8 cellular contexts compared by ENCODE assay signal in genomic region chr6:160519603-160520042, GRCh38.
DNase-seq lines count a peak whose midpoint lies in the region; ATAC-seq and TF ChIP-seq lines count a peak whose summit lies in the region.

No MANE protein-coding gene starts in this region.

- DNase-seq in Caco-2 = no peak
- peak; percentile 66 for DNase-seq in activated T-helper 9 cell treated with anti-CD3 and anti-CD28 coated beads, Interleukin-2, amount 50 U/mL, for 16 hours (ENCODE audit: low read depth)
- DNase-seq in immature natural killer cell = no peak
- DNase-seq in globus pallidus (ENCODE audit: low spot score) = no peak

- H3K9me3 Mint-ChIP-seq in Caco-2 (ENCODE audit: unreplicated experiment) = no peaks in the 10 kb centered on the region
- H3K9me3 Mint-ChIP-seq in immature natural killer cell = peaks cover 0 to 10% (median 2%) of the 10 kb centered on the region in 6 donors
- H3K9me3 Mint-ChIP-seq in stimulated activated naive CD8-positive, alpha-beta T cell treated with anti-CD3 and anti-CD28 coated beads, Interleukin-15, Interleukin-2, amounts not matched to agents 100 ng/mL and 50 ng/mL, for 24 hours = no peaks in the 10 kb centered on the region

- ATAC-seq in GM19372 (IDR thresholded peaks at IDR 0.05; ENCODE audit: low read depth, unreplicated experiment) (peak; percentile 62), HG03439 (IDR thresholded peaks at IDR 0.05; ENCODE audit: unreplicated experiment) (peak; percentile 91), HG03097 (IDR thresholded peaks at IDR 0.05; ENCODE audit: low FRiP score, unreplicated experiment) (no peak)

- H3K27me3 Mint-ChIP-seq in Caco-2 (ENCODE audit: insufficient read depth, unreplicated experiment) (peaks cover 6% of the 10 kb centered on the region), immature natural killer cell (ENCODE audit: low read depth in 3 of 3) (peaks cover 3 to 6% (median 5%) of the 10 kb centered on the region in 3 donors)
- peaks cover 6% of the 10 kb centered on the region for H3K27me3 Mint-ChIP-seq in stimulated activated naive CD8-positive, alpha-beta T cell treated with anti-CD3 and anti-CD28 coated beads, Interleukin-15, Interleukin-2, amounts not matched to agents 100 ng/mL and 50 ng/mL, for 24 hours

- H3K4me3 Mint-ChIP-seq in Caco-2 (ENCODE audit: unreplicated experiment) (peak overlapping the region; percentile 96), immature natural killer cell (peak overlapping the region; percentile 93 to 98 (median 96))
- H3K4me3 Mint-ChIP-seq in stimulated activated naive CD8-positive, alpha-beta T cell treated with anti-CD3 and anti-CD28 coated beads, Interleukin-15, Interleukin-2, amounts not matched to agents 100 ng/mL and 50 ng/mL, for 24 hours = peak overlapping the region; percentile 86

- no peaks in the 10 kb centered on the region for H3K9me3 ChIP-seq in Caco-2

- BruUV-seq in Caco-2 (replicated peaks; lab: Mats Ljungman, UMichigan) = no TSS peak

- TF ChIP-seq CTCF in Caco-2 (IDR thresholded peaks at IDR 0.05; ENCODE audit: insufficient read depth in 1 of 2, low read depth in 1 of 2, low read length in 1 of 2, severe bottlenecking in 1 of 2, unreplicated experiment in 1 of 2) = peak; percentile 89 to 93

- H3K27ac Mint-ChIP-seq in Caco-2 (ENCODE audit: unreplicated experiment) (no peak overlapping the region), immature natural killer cell (peak overlapping the region; percentile 95 to 98 (median 96))
- H3K27ac Mint-ChIP-seq in stimulated activated naive CD8-positive, alpha-beta T cell treated with anti-CD3 and anti-CD28 coated beads, Interleukin-15, Interleukin-2, amounts not matched to agents 100 ng/mL and 50 ng/mL, for 24 hours = peak overlapping the region; percentile 90

- H3K4me1 ChIP-seq in Caco-2 = no peaks in the 10 kb centered on the region

- no peaks in the 10 kb centered on the region for H3K36me3 Mint-ChIP-seq in Caco-2 (ENCODE audit: insufficient read depth, unreplicated experiment)
- H3K36me3 Mint-ChIP-seq in immature natural killer cell = peaks cover 0 to 16% (median 0%) of the 10 kb centered on the region in 3 donors
- no peaks in the 10 kb centered on the region for H3K36me3 Mint-ChIP-seq in stimulated activated naive CD8-positive, alpha-beta T cell treated with anti-CD3 and anti-CD28 coated beads, Interleukin-15, Interleukin-2, amounts not matched to agents 100 ng/mL and 50 ng/mL, for 24 hours (ENCODE audit: low read depth)

- H3K4me1 Mint-ChIP-seq in Caco-2 (ENCODE audit: low read depth, unreplicated experiment) = no peaks in the 10 kb centered on the region
- peaks cover 60 to 61% of the 10 kb centered on the region in 2 donors for H3K4me1 Mint-ChIP-seq in immature natural killer cell
- H3K4me1 Mint-ChIP-seq in stimulated activated naive CD8-positive, alpha-beta T cell treated with anti-CD3 and anti-CD28 coated beads, Interleukin-15, Interleukin-2, amounts not matched to agents 100 ng/mL and 50 ng/mL, for 24 hours (ENCODE audit: low read depth) = peaks cover 26% of the 10 kb centered on the region

- CTCF ChIA-PET in Caco-2 (lab: Charles Lee) = interaction anchor here (1.0 to 2.4 kb wide), 2 partner anchors 14 to 656 kb away, joined by 3 to 29 read pairs; no protein-coding TSS in a partner anchor

- peak overlapping the region; percentile 49 for H3K4me3 ChIP-seq in Caco-2 (ENCODE audit: low read depth, low read length)

- no peaks in the 10 kb centered on the region for H3K36me3 ChIP-seq in Caco-2 (ENCODE audit: control insufficient read depth, insufficient read depth, low read length)

- POLR2A ChIA-PET in Caco-2 (lab: Charles Lee) = no interaction called here

- H3K27me3 ChIP-seq in Caco-2 (replicated peaks; ENCODE audit: control insufficient read depth, insufficient read depth, low read length) = no peaks in the 10 kb centered on the region; the same call in 1 of the 2 replicates

- intact Hi-C loops in Caco-2 (cut with micrococcal nuclease; ENCODE audit: unreplicated experiment) = loop anchor here (1.0 kb wide), 2 partner anchors 15 to 149 kb away; no protein-coding TSS in a partner anchor
